ENCODE assay signal across 1 cellular context in genomic region chr7:127091620-127092019, GRCh38.
TF ChIP-seq lines count a peak whose summit lies in the region.

No MANE protein-coding gene starts in this region.

TF ChIP-seq in SK-N-SH, 30 proteins besides CTCF, POLR2A, EP300 and RAD21 (continued from another document):
- TF ChIP-seq USF2 (IDR thresholded peaks at IDR 0.05; ENCODE audit: borderline replicate concordance, low read depth, low read length) (no peak), MEF2A (IDR thresholded peaks at IDR 0.05; ENCODE audit: borderline replicate concordance, low read depth) (no peak), GABPA (IDR thresholded peaks at IDR 0.05; ENCODE audit: low read depth) (no peak), TCF12 (IDR thresholded peaks at IDR 0.05) (no peak), SMC3 (IDR thresholded peaks at IDR 0.05; ENCODE audit: low read depth, low read length) (no peak), ELF1 (IDR thresholded peaks at IDR 0.05) (no peak), FOSL2 (IDR thresholded peaks at IDR 0.05; ENCODE audit: borderline replicate concordance, low read depth) (no peak), SIN3A (IDR thresholded peaks at IDR 0.05; ENCODE audit: borderline replicate concordance, low read depth, low read length) (no peak), NRF1 (IDR thresholded peaks at IDR 0.05; ENCODE audit: low read depth, low read length) (no peak)
- TF ChIP-seq, protein P1, sequence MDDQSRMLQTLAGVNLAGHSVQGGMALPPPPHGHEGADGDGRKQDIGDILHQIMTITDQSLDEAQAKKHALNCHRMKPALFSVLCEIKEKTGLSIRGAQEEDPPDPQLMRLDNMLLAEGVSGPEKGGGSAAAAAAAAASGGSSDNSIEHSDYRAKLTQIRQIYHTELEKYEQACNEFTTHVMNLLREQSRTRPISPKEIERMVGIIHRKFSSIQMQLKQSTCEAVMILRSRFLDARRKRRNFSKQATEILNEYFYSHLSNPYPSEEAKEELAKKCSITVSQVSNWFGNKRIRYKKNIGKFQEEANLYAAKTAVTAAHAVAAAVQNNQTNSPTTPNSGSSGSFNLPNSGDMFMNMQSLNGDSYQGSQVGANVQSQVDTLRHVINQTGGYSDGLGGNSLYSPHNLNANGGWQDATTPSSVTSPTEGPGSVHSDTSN (IDR thresholded peaks at IDR 0.05), result no peak
- TF ChIP-seq, protein P2, sequence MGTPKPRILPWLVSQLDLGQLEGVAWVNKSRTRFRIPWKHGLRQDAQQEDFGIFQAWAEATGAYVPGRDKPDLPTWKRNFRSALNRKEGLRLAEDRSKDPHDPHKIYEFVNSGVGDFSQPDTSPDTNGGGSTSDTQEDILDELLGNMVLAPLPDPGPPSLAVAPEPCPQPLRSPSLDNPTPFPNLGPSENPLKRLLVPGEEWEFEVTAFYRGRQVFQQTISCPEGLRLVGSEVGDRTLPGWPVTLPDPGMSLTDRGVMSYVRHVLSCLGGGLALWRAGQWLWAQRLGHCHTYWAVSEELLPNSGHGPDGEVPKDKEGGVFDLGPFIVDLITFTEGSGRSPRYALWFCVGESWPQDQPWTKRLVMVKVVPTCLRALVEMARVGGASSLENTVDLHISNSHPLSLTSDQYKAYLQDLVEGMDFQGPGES (IDR thresholded peaks at IDR 0.05; ENCODE audit: low read depth, low read length), result no peak
TF ChIP-seq in SK-N-SH: peak in this region for 0.
